Comparison of ENCODE assay signal across 1 cellular context in the genomic region with DNA sequence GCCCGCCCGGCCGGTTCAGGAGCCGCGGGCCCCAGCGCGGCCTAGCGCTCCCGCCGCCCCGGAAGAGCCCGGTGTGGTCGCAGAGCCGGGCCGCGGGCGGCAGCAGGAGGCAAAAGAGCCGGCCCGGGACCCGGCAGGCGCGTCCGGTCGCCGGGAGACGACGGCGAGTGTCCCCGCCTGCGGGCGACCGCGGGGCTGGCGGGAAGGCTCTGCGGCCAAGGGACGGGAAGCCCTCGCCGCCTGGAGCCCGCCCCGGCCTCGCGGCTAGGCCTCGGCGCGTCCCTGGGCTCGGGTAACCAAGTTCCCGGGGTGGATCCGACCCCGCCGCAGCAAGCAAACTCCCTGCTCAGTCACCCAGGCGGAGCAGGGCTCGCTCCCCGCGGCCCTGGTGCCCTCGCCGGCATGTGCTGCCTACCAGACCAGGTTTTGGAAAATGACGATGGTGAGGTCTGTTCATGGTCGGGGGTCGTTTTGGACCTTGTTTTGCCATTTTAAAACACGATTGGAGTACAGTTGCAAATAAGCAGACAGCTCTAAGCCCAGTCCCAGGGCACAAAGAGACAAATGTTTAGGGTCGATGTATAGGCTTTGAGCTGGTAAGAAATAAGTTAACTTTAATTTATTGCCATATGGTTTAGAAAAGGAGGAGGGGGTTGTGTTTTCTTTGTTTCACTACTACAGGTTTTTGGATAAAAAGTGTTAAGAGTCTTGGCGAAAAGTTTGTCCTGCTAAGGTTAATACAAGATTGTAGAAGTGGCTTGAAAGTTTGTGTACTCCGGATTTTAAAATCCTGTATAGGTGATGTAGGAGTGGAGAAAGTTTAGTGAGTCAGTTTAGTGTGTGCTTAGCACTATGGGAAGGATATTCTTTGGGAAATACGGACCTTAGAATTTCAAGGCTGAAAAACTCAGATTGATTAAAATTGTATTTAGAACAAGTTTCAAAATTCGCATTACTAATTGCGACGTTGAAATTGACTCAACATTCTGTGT.
TF ChIP-seq lines count a peak whose summit lies in the region.

No MANE protein-coding gene starts in this region.

TF ChIP-seq in HepG2, 621 proteins besides CTCF, POLR2A, EP300 and RAD21 (continued from another document and continues in another):
- TF ChIP-seq, protein P1, sequence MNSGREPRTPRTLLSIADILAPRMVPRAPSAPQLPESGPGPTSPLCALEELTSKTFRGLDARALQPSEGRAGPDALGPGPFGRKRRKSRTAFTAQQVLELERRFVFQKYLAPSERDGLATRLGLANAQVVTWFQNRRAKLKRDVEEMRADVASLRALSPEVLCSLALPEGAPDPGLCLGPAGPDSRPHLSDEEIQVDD (CRISPR knock-in tag; IDR thresholded peaks at IDR 0.05; ENCODE audit: borderline replicate concordance): 0 out of 2 replicates have a peak, but pooled peaks have one; percentile 47
- TF ChIP-seq SMYD3 (CRISPR knock-in tag; IDR thresholded peaks at IDR 0.05) (no peak), GTF2F1 (IDR thresholded peaks at IDR 0.05; ENCODE audit: low read length) (no peak), KLF9 (CRISPR knock-in tag; IDR thresholded peaks at IDR 0.05; ENCODE audit: low read depth) (no peak), ZNF567 (CRISPR knock-in tag; IDR thresholded peaks at IDR 0.05; ENCODE audit: borderline replicate concordance) (no peak; the same call in 1 of the 2 replicates), ZNF333 (CRISPR knock-in tag; IDR thresholded peaks at IDR 0.05; ENCODE audit: borderline replicate concordance) (no peak), NFIC (IDR thresholded peaks at IDR 0.05; ENCODE audit: low read length) (no peak), ARHGAP35 (CRISPR knock-in tag; IDR thresholded peaks at IDR 0.05; ENCODE audit: borderline replicate concordance) (no peak), XBP1 (CRISPR knock-in tag; IDR thresholded peaks at IDR 0.05) (no peak), ZBTB7A (CRISPR knock-in tag; IDR thresholded peaks at IDR 0.05) (no peak), SMC3 (IDR thresholded peaks at IDR 0.05; ENCODE audit: low read length) (no peak), ZNF674 (CRISPR knock-in tag; IDR thresholded peaks at IDR 0.05; ENCODE audit: low read depth) (no peak), BHLHE40 (IDR thresholded peaks at IDR 0.05; ENCODE audit: low read length) (no peak), BRD4 (CRISPR knock-in tag; IDR thresholded peaks at IDR 0.05) (no peak), PAF1 (CRISPR knock-in tag; IDR thresholded peaks at IDR 0.05) (no peak), ZNF230 (CRISPR knock-in tag; IDR thresholded peaks at IDR 0.05) (no peak), FOXA1 (IDR thresholded peaks at IDR 0.05) (no peak), FOXA1 (CRISPR knock-in tag; IDR thresholded peaks at IDR 0.05) (no peak), TRIM24 (CRISPR knock-in tag; IDR thresholded peaks at IDR 0.05) (no peak), SIX1 (CRISPR knock-in tag; IDR thresholded peaks at IDR 0.05; ENCODE audit: borderline replicate concordance) (no peak), PAX8 (CRISPR knock-in tag; IDR thresholded peaks at IDR 0.05; ENCODE audit: borderline replicate concordance) (no peak), ZNF564 (CRISPR knock-in tag; IDR thresholded peaks at IDR 0.05) (no peak), HNF4A (CRISPR knock-in tag; IDR thresholded peaks at IDR 0.05) (no peak; the same call in 1 of the 2 replicates), ZNF768 (CRISPR knock-in tag; IDR thresholded peaks at IDR 0.05) (peak; percentile 59; the same call in 1 of the 2 replicates), RFX1 (IDR thresholded peaks at IDR 0.05) (no peak), ZBTB8A (CRISPR knock-in tag; IDR thresholded peaks at IDR 0.05; ENCODE audit: borderline replicate concordance, low read depth) (no peak), CENPT (CRISPR knock-in tag; IDR thresholded peaks at IDR 0.05; ENCODE audit: low read depth) (no peak), ZMAT3 (CRISPR knock-in tag; conservative IDR thresholded peaks at IDR 0.05) (peak; percentile 75), ZNF850 (CRISPR knock-in tag; conservative IDR thresholded peaks at IDR 0.05) (no peak; the same call in 1 of the 2 replicates), RFX3 (CRISPR knock-in tag; IDR thresholded peaks at IDR 0.05) (no peak), ZNF510 (CRISPR knock-in tag; IDR thresholded peaks at IDR 0.05; ENCODE audit: low read depth) (no peak; the same call in 1 of the 2 replicates), BORCS8-MEF2B (CRISPR knock-in tag; IDR thresholded peaks at IDR 0.05) (peak; percentile 62; the same call in 1 of the 2 replicates), CENPX (CRISPR knock-in tag; IDR thresholded peaks at IDR 0.05) (no peak), ZNF296 (CRISPR knock-in tag; conservative IDR thresholded peaks at IDR 0.05) (peak; percentile 80; the same call in 1 of the 2 replicates), HOXA5 (CRISPR knock-in tag; IDR thresholded peaks at IDR 0.05) (peak; percentile 62; the same call in 1 of the 2 replicates), ZNF780A (CRISPR knock-in tag; IDR thresholded peaks at IDR 0.05) (no peak), MXI1 (IDR thresholded peaks at IDR 0.05; ENCODE audit: borderline replicate concordance, low read depth, low read length) (no peak), ZNF292 (CRISPR knock-in tag; IDR thresholded peaks at IDR 0.05; ENCODE audit: borderline replicate concordance, low read depth) (no peak)
- TF ChIP-seq, protein P2, sequence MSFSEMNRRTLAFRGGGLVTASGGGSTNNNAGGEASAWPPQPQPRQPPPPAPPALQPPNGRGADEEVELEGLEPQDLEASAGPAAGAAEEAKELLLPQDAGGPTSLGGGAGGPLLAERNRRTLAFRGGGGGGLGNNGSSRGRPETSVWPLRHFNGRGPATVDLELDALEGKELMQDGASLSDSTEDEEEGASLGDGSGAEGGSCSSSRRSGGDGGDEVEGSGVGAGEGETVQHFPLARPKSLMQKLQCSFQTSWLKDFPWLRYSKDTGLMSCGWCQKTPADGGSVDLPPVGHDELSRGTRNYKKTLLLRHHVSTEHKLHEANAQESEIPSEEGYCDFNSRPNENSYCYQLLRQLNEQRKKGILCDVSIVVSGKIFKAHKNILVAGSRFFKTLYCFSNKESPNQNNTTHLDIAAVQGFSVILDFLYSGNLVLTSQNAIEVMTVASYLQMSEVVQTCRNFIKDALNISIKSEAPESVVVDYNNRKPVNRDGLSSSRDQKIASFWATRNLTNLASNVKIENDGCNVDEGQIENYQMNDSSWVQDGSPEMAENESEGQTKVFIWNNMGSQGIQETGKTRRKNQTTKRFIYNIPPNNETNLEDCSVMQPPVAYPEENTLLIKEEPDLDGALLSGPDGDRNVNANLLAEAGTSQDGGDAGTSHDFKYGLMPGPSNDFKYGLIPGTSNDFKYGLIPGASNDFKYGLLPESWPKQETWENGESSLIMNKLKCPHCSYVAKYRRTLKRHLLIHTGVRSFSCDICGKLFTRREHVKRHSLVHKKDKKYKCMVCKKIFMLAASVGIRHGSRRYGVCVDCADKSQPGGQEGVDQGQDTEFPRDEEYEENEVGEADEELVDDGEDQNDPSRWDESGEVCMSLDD (CRISPR knock-in tag; IDR thresholded peaks at IDR 0.05; ENCODE audit: borderline replicate concordance): no peak; the same call in 1 of the 2 replicates
- TF ChIP-seq, protein P3, sequence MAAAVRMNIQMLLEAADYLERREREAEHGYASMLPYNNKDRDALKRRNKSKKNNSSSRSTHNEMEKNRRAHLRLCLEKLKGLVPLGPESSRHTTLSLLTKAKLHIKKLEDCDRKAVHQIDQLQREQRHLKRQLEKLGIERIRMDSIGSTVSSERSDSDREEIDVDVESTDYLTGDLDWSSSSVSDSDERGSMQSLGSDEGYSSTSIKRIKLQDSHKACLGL (CRISPR knock-in tag; IDR thresholded peaks at IDR 0.05): peak; percentile 55; the same call in 1 of the 2 replicates
- TF ChIP-seq, protein P4, sequence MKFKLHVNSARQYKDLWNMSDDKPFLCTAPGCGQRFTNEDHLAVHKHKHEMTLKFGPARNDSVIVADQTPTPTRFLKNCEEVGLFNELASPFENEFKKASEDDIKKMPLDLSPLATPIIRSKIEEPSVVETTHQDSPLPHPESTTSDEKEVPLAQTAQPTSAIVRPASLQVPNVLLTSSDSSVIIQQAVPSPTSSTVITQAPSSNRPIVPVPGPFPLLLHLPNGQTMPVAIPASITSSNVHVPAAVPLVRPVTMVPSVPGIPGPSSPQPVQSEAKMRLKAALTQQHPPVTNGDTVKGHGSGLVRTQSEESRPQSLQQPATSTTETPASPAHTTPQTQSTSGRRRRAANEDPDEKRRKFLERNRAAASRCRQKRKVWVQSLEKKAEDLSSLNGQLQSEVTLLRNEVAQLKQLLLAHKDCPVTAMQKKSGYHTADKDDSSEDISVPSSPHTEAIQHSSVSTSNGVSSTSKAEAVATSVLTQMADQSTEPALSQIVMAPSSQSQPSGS (CRISPR knock-in tag; IDR thresholded peaks at IDR 0.05): no peak
- TF ChIP-seq, protein P5, sequence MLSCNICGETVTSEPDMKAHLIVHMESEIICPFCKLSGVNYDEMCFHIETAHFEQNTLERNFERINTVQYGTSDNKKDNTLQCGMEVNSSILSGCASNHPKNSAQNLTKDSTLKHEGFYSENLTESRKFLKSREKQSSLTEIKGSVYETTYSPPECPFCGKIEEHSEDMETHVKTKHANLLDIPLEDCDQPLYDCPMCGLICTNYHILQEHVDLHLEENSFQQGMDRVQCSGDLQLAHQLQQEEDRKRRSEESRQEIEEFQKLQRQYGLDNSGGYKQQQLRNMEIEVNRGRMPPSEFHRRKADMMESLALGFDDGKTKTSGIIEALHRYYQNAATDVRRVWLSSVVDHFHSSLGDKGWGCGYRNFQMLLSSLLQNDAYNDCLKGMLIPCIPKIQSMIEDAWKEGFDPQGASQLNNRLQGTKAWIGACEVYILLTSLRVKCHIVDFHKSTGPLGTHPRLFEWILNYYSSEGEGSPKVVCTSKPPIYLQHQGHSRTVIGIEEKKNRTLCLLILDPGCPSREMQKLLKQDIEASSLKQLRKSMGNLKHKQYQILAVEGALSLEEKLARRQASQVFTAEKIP (CRISPR knock-in tag; IDR thresholded peaks at IDR 0.05; ENCODE audit: borderline replicate concordance): no peak
- TF ChIP-seq, protein P6, sequence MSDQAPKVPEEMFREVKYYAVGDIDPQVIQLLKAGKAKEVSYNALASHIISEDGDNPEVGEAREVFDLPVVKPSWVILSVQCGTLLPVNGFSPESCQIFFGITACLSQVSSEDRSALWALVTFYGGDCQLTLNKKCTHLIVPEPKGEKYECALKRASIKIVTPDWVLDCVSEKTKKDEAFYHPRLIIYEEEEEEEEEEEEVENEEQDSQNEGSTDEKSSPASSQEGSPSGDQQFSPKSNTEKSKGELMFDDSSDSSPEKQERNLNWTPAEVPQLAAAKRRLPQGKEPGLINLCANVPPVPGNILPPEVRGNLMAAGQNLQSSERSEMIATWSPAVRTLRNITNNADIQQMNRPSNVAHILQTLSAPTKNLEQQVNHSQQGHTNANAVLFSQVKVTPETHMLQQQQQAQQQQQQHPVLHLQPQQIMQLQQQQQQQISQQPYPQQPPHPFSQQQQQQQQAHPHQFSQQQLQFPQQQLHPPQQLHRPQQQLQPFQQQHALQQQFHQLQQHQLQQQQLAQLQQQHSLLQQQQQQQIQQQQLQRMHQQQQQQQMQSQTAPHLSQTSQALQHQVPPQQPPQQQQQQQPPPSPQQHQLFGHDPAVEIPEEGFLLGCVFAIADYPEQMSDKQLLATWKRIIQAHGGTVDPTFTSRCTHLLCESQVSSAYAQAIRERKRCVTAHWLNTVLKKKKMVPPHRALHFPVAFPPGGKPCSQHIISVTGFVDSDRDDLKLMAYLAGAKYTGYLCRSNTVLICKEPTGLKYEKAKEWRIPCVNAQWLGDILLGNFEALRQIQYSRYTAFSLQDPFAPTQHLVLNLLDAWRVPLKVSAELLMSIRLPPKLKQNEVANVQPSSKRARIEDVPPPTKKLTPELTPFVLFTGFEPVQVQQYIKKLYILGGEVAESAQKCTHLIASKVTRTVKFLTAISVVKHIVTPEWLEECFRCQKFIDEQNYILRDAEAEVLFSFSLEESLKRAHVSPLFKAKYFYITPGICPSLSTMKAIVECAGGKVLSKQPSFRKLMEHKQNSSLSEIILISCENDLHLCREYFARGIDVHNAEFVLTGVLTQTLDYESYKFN (CRISPR knock-in tag; conservative IDR thresholded peaks at IDR 0.05): no peak
- TF ChIP-seq, protein P7, sequence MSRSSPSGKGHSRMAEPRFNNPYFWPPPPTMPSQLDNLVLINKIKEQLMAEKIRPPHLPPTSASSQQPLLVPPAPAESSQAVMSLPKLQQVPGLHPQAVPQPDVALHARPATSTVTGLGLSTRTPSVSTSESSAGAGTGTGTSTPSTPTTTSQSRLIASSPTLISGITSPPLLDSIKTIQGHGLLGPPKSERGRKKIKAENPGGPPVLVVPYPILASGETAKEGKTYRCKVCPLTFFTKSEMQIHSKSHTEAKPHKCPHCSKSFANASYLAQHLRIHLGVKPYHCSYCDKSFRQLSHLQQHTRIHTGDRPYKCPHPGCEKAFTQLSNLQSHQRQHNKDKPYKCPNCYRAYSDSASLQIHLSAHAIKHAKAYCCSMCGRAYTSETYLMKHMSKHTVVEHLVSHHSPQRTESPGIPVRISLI (CRISPR knock-in tag; IDR thresholded peaks at IDR 0.05; ENCODE audit: borderline replicate concordance): no peak
- TF ChIP-seq, protein P8, sequence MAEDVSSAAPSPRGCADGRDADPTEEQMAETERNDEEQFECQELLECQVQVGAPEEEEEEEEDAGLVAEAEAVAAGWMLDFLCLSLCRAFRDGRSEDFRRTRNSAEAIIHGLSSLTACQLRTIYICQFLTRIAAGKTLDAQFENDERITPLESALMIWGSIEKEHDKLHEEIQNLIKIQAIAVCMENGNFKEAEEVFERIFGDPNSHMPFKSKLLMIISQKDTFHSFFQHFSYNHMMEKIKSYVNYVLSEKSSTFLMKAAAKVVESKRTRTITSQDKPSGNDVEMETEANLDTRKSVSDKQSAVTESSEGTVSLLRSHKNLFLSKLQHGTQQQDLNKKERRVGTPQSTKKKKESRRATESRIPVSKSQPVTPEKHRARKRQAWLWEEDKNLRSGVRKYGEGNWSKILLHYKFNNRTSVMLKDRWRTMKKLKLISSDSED (CRISPR knock-in tag; IDR thresholded peaks at IDR 0.05): 0 out of 2 replicates have a peak, but pooled peaks have one; percentile 70
- TF ChIP-seq, protein P9, sequence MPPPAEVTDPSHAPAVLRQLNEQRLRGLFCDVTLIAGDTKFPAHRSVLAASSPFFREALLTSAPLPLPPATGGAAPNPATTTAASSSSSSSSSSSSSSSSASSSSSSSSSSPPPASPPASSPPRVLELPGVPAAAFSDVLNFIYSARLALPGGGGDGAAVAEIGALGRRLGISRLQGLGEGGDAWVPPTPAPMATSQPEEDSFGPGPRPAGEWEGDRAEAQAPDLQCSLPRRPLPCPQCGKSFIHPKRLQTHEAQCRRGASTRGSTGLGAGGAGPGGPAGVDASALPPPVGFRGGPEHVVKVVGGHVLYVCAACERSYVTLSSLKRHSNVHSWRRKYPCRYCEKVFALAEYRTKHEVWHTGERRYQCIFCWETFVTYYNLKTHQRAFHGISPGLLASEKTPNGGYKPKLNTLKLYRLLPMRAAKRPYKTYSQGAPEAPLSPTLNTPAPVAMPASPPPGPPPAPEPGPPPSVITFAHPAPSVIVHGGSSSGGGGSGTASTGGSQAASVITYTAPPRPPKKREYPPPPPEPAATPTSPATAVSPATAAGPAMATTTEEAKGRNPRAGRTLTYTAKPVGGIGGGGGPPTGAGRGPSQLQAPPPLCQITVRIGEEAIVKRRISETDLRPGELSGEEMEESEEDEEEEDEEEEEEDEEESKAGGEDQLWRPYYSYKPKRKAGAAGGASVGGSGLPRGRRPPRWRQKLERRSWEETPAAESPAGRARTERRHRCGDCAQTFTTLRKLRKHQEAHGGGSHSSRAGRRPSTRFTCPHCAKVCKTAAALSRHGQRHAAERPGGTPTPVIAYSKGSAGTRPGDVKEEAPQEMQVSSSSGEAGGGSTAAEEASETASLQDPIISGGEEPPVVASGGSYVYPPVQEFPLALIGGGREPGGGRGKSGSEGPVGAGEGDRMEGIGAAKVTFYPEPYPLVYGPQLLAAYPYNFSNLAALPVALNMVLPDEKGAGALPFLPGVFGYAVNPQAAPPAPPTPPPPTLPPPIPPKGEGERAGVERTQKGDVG (CRISPR knock-in tag; IDR thresholded peaks at IDR 0.05; ENCODE audit: borderline replicate concordance): no peak
